In genomic region chr1:42939216-42939615, GRCh38 we compare ENCODE assay signal across 9 cellular contexts. TPM values are rescaled to one million over a fixed set of nuclear protein-coding genes. Genes with fewer than 3 reads are reported as not detected.
DNase-seq lines count a peak whose midpoint lies in the region; ATAC-seq and TF ChIP-seq lines count a peak whose summit lies in the region.
"Had no signal": no experiment of that assay in that cellular context is flagged by ENCODE, and none has a peak within 500 bp of the region (broad histone marks: within the 10 kb centered on the region; RNA-seq: fewer than 3 reads in every experiment).

No MANE protein-coding gene starts in this region.

- H3K27ac ChIP-seq in lung (ENCODE audit: low read depth in 1 of 2, low read length in 1 of 2) (no peak overlapping the region), transverse colon (peak overlapping the region; percentile 76 to 92 (median 86))
- H3K27ac ChIP-seq: parathyroid adenoma had no signal

- TF ChIP-seq CTCF in lung (IDR thresholded peaks at IDR 0.05; ENCODE audit: control extremely low read depth, extremely low read depth) (no peak), transverse colon (IDR thresholded peaks at IDR 0.05) (no peak)

- in situ Hi-C loops in transverse colon (cut with MboI; ENCODE audit: low pct_ligation_motif_present in 1 of 4, low pct_unique_long_range_greater_than_20kb in 1 of 4, low sequenced_read_pairs in 3 of 4), result no loop called here

- no peak overlapping the region for H3K4me3 Mint-ChIP-seq in activated T-helper 2 cell treated with anti-CD3 and anti-CD28 coated beads, Interferon-gamma antibody, Interleukin-2, Interleukin-4, amounts not matched to agents 10 μg/mL and 5 μg/mL and 100 μg/mL, durations not matched to agents 14 hours and 24 hours and 36 hours (ENCODE audit: low read depth)

- intact Hi-C loops in activated T-helper 2 cell treated with anti-CD3 and anti-CD28 coated beads, Interferon-gamma antibody, Interleukin-2, Interleukin-4, amounts not matched to agents 10 μg/mL and 5 μg/mL and 100 μg/mL, durations not matched to agents 14 hours and 24 hours and 36 hours (cut with micrococcal nuclease), result no loop called here
- intact Hi-C loops in transverse colon (cut with DNase I; ENCODE audit: low total_unique reads), result no loop called here

- no peak for TF ChIP-seq EP300 in transverse colon (IDR thresholded peaks at IDR 0.05; ENCODE audit: low read depth)

- H3K27me3 ChIP-seq in lung (ENCODE audit: control insufficient read depth, insufficient read depth) (no peaks in the 10 kb centered on the region), transverse colon (no peaks in the 10 kb centered on the region)

- no peaks in the 10 kb centered on the region for H3K27me3 Mint-ChIP-seq in activated T-helper 2 cell treated with anti-CD3 and anti-CD28 coated beads, Interferon-gamma antibody, Interleukin-2, Interleukin-4, amounts not matched to agents 10 μg/mL and 5 μg/mL and 100 μg/mL, durations not matched to agents 14 hours and 24 hours and 36 hours (ENCODE audit: low read depth)

- no peak for TF ChIP-seq POLR2A in transverse colon (IDR thresholded peaks at IDR 0.05)

- peaks cover 22 to 58% of the 10 kb centered on the region in 2 donors for H3K4me1 ChIP-seq in lung (ENCODE audit: control insufficient read depth in 2 of 2, insufficient read depth in 2 of 2, low read length in 2 of 2)
- peaks cover 58 to 92% (median 88%) of the 10 kb centered on the region in 4 donors for H3K4me1 ChIP-seq in transverse colon

- WGBS in lung, 2 donors, result 69 to 85% methylated on average over 5 of the region's 5 CpGs
- 65% methylated on average over 5 of the region's 5 CpGs; no CpG with 5 or more reads in 1 of the 2 donors for WGBS in transverse colon (ENCODE audit: low coverage in 1 of 2), 2 donors

- H3K36me3 Mint-ChIP-seq in activated T-helper 2 cell treated with anti-CD3 and anti-CD28 coated beads, Interferon-gamma antibody, Interleukin-2, Interleukin-4, amounts not matched to agents 10 μg/mL and 5 μg/mL and 100 μg/mL, durations not matched to agents 14 hours and 24 hours and 36 hours (ENCODE audit: low read depth), result peaks cover 88% of the 10 kb centered on the region

- H3K4me1 Mint-ChIP-seq in activated T-helper 2 cell treated with anti-CD3 and anti-CD28 coated beads, Interferon-gamma antibody, Interleukin-2, Interleukin-4, amounts not matched to agents 10 μg/mL and 5 μg/mL and 100 μg/mL, durations not matched to agents 14 hours and 24 hours and 36 hours (ENCODE audit: low read depth), result peaks cover 89% of the 10 kb centered on the region

- peak; percentile 8 for ATAC-seq in lung (ENCODE audit: insufficient read depth, low FRiP score)
- ATAC-seq in GM21529 (IDR thresholded peaks at IDR 0.05; ENCODE audit: unreplicated experiment), result no peak

- no peaks in the 10 kb centered on the region for H3K9me3 Mint-ChIP-seq in activated T-helper 2 cell treated with anti-CD3 and anti-CD28 coated beads, Interferon-gamma antibody, Interleukin-2, Interleukin-4, amounts not matched to agents 10 μg/mL and 5 μg/mL and 100 μg/mL, durations not matched to agents 14 hours and 24 hours and 36 hours

- H3K9me3 ChIP-seq in lung (ENCODE audit: control insufficient read depth in 2 of 2, insufficient read depth in 1 of 2, low read length in 1 of 2) (no peaks in the 10 kb centered on the region), transverse colon (no peaks in the 10 kb centered on the region)

- DNase-seq in activated effector memory CD4-positive, alpha-beta T cell treated with anti-CD3 and anti-CD28 coated beads, Interleukin-2, amount 50 U/mL, for 16 hours, result peak; percentile 46
- DNase-seq in activated effector memory CD4-positive, alpha-beta T cell treated with Interleukin-2 at 50 U/mL for 16 hours, result no peak
- no peak for DNase-seq in activated T-helper 2 cell treated with anti-CD3 and anti-CD28 coated beads, Interferon-gamma antibody, Interleukin-2, Interleukin-4, amounts not matched to agents 10 μg/mL and 5 μg/mL and 100 μg/mL, durations not matched to agents 14 hours and 24 hours and 36 hours (ENCODE audit: low spot score)
- peak; percentile 74 for DNase-seq in lung (ENCODE audit: low spot score)
- DNase-seq in transverse colon, result peak; percentile 57
- DNase-seq in D341Med (ENCODE audit: low spot score), result no peak
- DNase-seq in globus pallidus (ENCODE audit: low spot score), result no peak

- peaks cover 0 to 2% of the 10 kb centered on the region in 2 donors for H3K36me3 ChIP-seq in lung (ENCODE audit: control insufficient read depth in 2 of 2, insufficient read depth in 2 of 2, low read length in 2 of 2)
- no peaks in the 10 kb centered on the region for H3K36me3 ChIP-seq in transverse colon

- H3K27ac Mint-ChIP-seq in activated T-helper 2 cell treated with anti-CD3 and anti-CD28 coated beads, Interferon-gamma antibody, Interleukin-2, Interleukin-4, amounts not matched to agents 10 μg/mL and 5 μg/mL and 100 μg/mL, durations not matched to agents 14 hours and 24 hours and 36 hours, result peak overlapping the region; percentile 87

- H3K4me3 ChIP-seq in lung (no peak overlapping the region), transverse colon (no peak overlapping the region)

RNA-seq across cellular contexts. Expression of gene SLC2A1, which starts 19.5 kb away (rescaled TPM):
- 143 and 155 TPM in 2 replicates for total RNA-seq in activated T-helper 2 cell treated with anti-CD3 and anti-CD28 coated beads, Interferon-gamma antibody, Interleukin-2, Interleukin-4, amounts not matched to agents 10 μg/mL and 5 μg/mL and 100 μg/mL, durations not matched to agents 14 hours and 24 hours and 36 hours
- 100 to 1,000 TPM in 1 of 2 donors, 10 to 100 TPM in 1; 20.1 to 143 TPM for total RNA-seq in lung
- polyA plus RNA-seq in lung, result 10 to 100 TPM in 1 of 2 donors, 1 to 10 TPM in 1; 9.5 to 37.1 TPM
- total RNA-seq in transverse colon, result 10 to 100 TPM; 37.2 to 98.9 (median 69.1) TPM

Comparison
In these comparisons a context has a peak if more than half of its experiments do, and no peak if none do; other contexts are left out.
1. DNase-seq: peak in activated effector memory CD4-positive, alpha-beta T cell treated with anti-CD3 and anti-CD28 coated beads, Interleukin-2, amount 50 U/mL, for 16 hours (single experiment), lung (single experiment) and transverse colon (single experiment); none in activated effector memory CD4-positive, alpha-beta T cell treated with Interleukin-2 at 50 U/mL for 16 hours (single experiment), activated T-helper 2 cell treated with anti-CD3 and anti-CD28 coated beads, Interferon-gamma antibody, Interleukin-2, Interleukin-4, amounts not matched to agents 10 μg/mL and 5 μg/mL and 100 μg/mL, durations not matched to agents 14 hours and 24 hours and 36 hours (single experiment), D341Med (single experiment) and globus pallidus (single experiment).
2. H3K27ac ChIP-seq: peak in transverse colon (4 of 4); none in lung (0 of 2).